12 cellular contexts compared by ENCODE assay signal in genomic region chr14:68549966-68550705, GRCh38.
DNase-seq lines count a peak whose midpoint lies in the region; ATAC-seq and TF ChIP-seq lines count a peak whose summit lies in the region.
"Had no signal": no experiment of that assay in that cellular context is flagged by ENCODE, and none has a peak within 500 bp of the region (broad histone marks: within the 10 kb centered on the region; RNA-seq: fewer than 3 reads in every experiment).

No MANE protein-coding gene starts in this region.

- peaks cover 100% of the 10 kb centered on the region for H3K4me1 Mint-ChIP-seq in HFFc6 (ENCODE audit: low read depth)
- peaks cover 96% of the 10 kb centered on the region for H3K4me1 Mint-ChIP-seq in brain

- no peaks in the 10 kb centered on the region for H3K9me3 Mint-ChIP-seq in HFFc6
- H3K9me3 Mint-ChIP-seq in brain: peaks cover 0 to 8% (median 0%) of the 10 kb centered on the region in 5 experiments
- H3K9me3 Mint-ChIP-seq: activated T-cell treated with anti-CD3 and anti-CD28 coated beads, Interleukin-2, amount 50 U/mL, for 72 hours; T-helper 1 cell treated with Interleukin-12 subunit alpha and Interleukin-12 subunit beta and Interleukin-4 antibody, amounts not matched to agents 30 μg/mL and 1 μg/mL, for 36 hours had no signal

- ATAC-seq in HG03439 (IDR thresholded peaks at IDR 0.05; ENCODE audit: unreplicated experiment) (no peak), HG03460 (IDR thresholded peaks at IDR 0.05; ENCODE audit: unreplicated experiment) (no peak)
- ATAC-seq: activated T-cell treated with anti-CD3 and anti-CD28 coated beads, Interleukin-2, amount 50 U/mL, for 72 hours had no signal

- 0 out of 2 replicates have a peak overlapping the region, but pooled peaks have one; percentile 9 for H3K4me3 Mint-ChIP-seq in HFFc6
- peak overlapping the region in 1 of 5 experiments; percentile 5 for H3K4me3 Mint-ChIP-seq in brain
- H3K4me3 Mint-ChIP-seq: activated T-cell treated with anti-CD3 and anti-CD28 coated beads, Interleukin-2, amount 50 U/mL, for 72 hours; T-helper 1 cell treated with Interleukin-12 subunit alpha and Interleukin-12 subunit beta and Interleukin-4 antibody, amounts not matched to agents 30 μg/mL and 1 μg/mL, for 36 hours had no signal

- H3K36me3 Mint-ChIP-seq in HFFc6 (ENCODE audit: low read depth) (0 out of 2 replicates have a peak, but pooled peaks cover 5% of the 10 kb centered on the region), brain (no peaks in the 10 kb centered on the region)

- H3K27ac Mint-ChIP-seq in HFFc6: peak overlapping the region; percentile 16
- peak overlapping the region; percentile 73 to 91 (median 82) for H3K27ac Mint-ChIP-seq in brain
- H3K27ac Mint-ChIP-seq: activated T-cell treated with anti-CD3 and anti-CD28 coated beads, Interleukin-2, amount 50 U/mL, for 72 hours; T-helper 1 cell treated with Interleukin-12 subunit alpha and Interleukin-12 subunit beta and Interleukin-4 antibody, amounts not matched to agents 30 μg/mL and 1 μg/mL, for 36 hours had no signal

- TF ChIP-seq CTCF in HFFc6 (IDR thresholded peaks at IDR 0.05): no peak
- TF ChIP-seq CTCF in brain (conservative IDR thresholded peaks at IDR 0.05): no peak

- H3K27me3 Mint-ChIP-seq in HFFc6 (ENCODE audit: insufficient read depth): peaks cover 3% of the 10 kb centered on the region
- H3K27me3 Mint-ChIP-seq in brain: peaks cover 3% of the 10 kb centered on the region

- peak; percentile 20 for DNase-seq in HFFc6
- peak; percentile 96 for DNase-seq in kidney tubule cell (ENCODE audit: low spot score)
- DNase-seq in superior temporal gyrus (ENCODE audit: extremely low spot score): peak; percentile 61
- DNase-seq in NCI-H1092 treated with DMSO at 0.1 percent for 48 hours (lab: John Stamatoyannopoulos, UW): no peak
- DNase-seq in NK-92 (lab: John Stamatoyannopoulos, UW; ENCODE audit: unreplicated experiment): no peak
- DNase-seq: activated T-cell treated with anti-CD3 and anti-CD28 coated beads, Interleukin-2, amount 50 U/mL, for 72 hours; DMS79; NCI-H2081 treated with DMSO at 0.1 percent for 48 hours had no signal

Comparison
In these comparisons a context has a peak if more than half of its experiments do, and no peak if none do; other contexts are left out.
1. DNase-seq: peak in HFFc6 (single experiment), kidney tubule cell (single experiment) and superior temporal gyrus (single experiment); none in NCI-H1092 treated with DMSO at 0.1 percent for 48 hours (single experiment) and NK-92 (single experiment).